In the genomic region with DNA sequence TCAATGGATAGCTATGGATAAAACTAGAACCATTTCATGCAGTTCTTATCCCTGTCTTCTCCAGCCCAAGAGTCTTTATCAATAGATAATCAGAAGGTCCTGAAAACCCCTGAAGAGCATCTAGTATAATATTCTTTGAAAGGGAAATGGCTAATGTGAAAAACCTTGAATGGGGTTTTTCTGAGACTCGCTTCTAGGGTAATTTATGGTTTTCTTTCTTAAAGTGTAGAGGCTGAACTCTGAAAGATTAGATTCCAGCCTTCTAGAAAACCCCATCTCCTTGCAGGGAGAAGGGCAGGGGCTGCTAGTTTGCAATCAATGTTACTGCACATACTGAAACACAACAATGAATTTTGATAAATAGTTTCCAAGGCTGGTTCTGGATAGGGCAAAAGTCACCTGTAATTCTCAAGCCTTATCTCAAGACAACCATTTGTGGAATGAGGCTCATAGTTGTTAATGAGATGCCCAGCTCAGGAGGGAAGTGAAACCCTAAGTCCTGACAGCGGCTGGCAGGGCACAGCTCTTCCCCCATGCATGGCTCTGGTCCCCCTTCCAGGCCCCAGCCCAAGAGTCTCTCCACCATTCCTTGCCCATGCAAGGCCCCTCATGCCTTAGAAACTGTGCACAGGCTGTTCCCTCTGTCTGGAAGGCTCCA, we compare ENCODE assay signal across 17 cellular contexts. TPM values are rescaled to one million over a fixed set of nuclear protein-coding genes. Genes with fewer than 3 reads are reported as not detected.
A peak's percentile ranks its signal among the peaks of the same experiment; 100 is the strongest.
DNase-seq lines count a peak whose midpoint lies in the region; ATAC-seq and TF ChIP-seq lines count a peak whose summit lies in the region.
"Had no signal": no experiment of that assay in that cellular context is flagged by ENCODE, and none has a peak within 500 bp of the region (broad histone marks: within the 10 kb centered on the region; RNA-seq: fewer than 3 reads in every experiment).

No MANE protein-coding gene starts in this region.

- no peaks in the 10 kb centered on the region for H3K9me2 ChIP-seq in Karpas-422 (replicated peaks; ENCODE audit: insufficient read depth, low read length)

- no peak overlapping the region for H2BK120ac ChIP-seq in mesendoderm (ENCODE audit: low read depth, low read length)

- H3K9me3 ChIP-seq in Karpas-422 (ENCODE audit: low read length) (no peaks in the 10 kb centered on the region), MG63 (no peaks in the 10 kb centered on the region)
- H3K9me3 ChIP-seq: ascending aorta had no signal

- TF ChIP-seq POLR2A in GM18505 (IDR thresholded peaks at IDR 0.05; ENCODE audit: borderline replicate concordance, extremely low read depth, insufficient read depth, insufficient read length) = no peak

- H3K27ac ChIP-seq in Karpas-422 (ENCODE audit: low read length) (no peak overlapping the region), mesendoderm (ENCODE audit: low read depth, low read length) (no peak overlapping the region)
- H3K27ac ChIP-seq: ascending aorta had no signal

- H3K9ac ChIP-seq in Karpas-422 (ENCODE audit: low read length) (no peak overlapping the region), mesendoderm (ENCODE audit: low read length) (no peak overlapping the region)

- ATAC-seq in GM18505 (IDR thresholded peaks at IDR 0.05; ENCODE audit: unreplicated experiment) = peak; percentile 54
- peak; percentile 50 for ATAC-seq in GM21528 (IDR thresholded peaks at IDR 0.05; ENCODE audit: low FRiP score, unreplicated experiment)
- ATAC-seq: stimulated activated naive CD8-positive, alpha-beta T cell treated with anti-CD3 and anti-CD28 coated beads, Interleukin-15, Interleukin-2, amounts not matched to agents 100 U/mL and 50 U/mL, for 24 hours had no signal

- H3K27me3 Mint-ChIP-seq in mesothelial cell of epicardium (ENCODE audit: low read depth) = peaks cover 20% of the 10 kb centered on the region

- H3K27ac Mint-ChIP-seq in mesothelial cell of epicardium = peak overlapping the region; percentile 18
- H3K27ac Mint-ChIP-seq: activated CD4-positive, alpha-beta T cell treated with anti-CD3 and anti-CD28 coated beads, Interleukin-2, amount 10 ng/mL, durations not matched to agents 24 days and 14 days; activated T-helper 1 cell treated with anti-CD3 and anti-CD28 coated beads, Interleukin-12 subunit alpha, Interleukin-12 subunit beta, Interleukin-2, Interleukin-4 antibody, amounts not matched to agents 30 ng/mL and 10 ng/mL and 1 ng/mL, durations not matched to agents 14 hours and 24 hours and 36 hours; GM23338 had no signal

- H3K79me1 ChIP-seq in mesendoderm (ENCODE audit: low read length) = no peaks in the 10 kb centered on the region

- H2BK5ac ChIP-seq in mesendoderm (ENCODE audit: low read length) = no peak overlapping the region

- no peaks in the 10 kb centered on the region for H3K9me3 Mint-ChIP-seq in mesothelial cell of epicardium
- H3K9me3 Mint-ChIP-seq: activated CD4-positive, alpha-beta T cell treated with anti-CD3 and anti-CD28 coated beads, Interleukin-2, amount 10 ng/mL, durations not matched to agents 24 days and 14 days; activated T-helper 1 cell treated with anti-CD3 and anti-CD28 coated beads, Interleukin-12 subunit alpha, Interleukin-12 subunit beta, Interleukin-2, Interleukin-4 antibody, amounts not matched to agents 30 ng/mL and 10 ng/mL and 1 ng/mL, durations not matched to agents 14 hours and 24 hours and 36 hours; GM23338 had no signal

- no peak overlapping the region for H2BK15ac ChIP-seq in mesendoderm (replicated peaks; ENCODE audit: low read depth)

- TF ChIP-seq CTCF in mesothelial cell of epicardium (IDR thresholded peaks at IDR 0.05; ENCODE audit: unreplicated experiment) = no peak

- H3K4me2 ChIP-seq in Karpas-422 (ENCODE audit: low read depth, low read length, poor library complexity, severe bottlenecking) (no peak overlapping the region), mesendoderm (ENCODE audit: low read length) (no peak overlapping the region)
- H3K4me2 ChIP-seq: GM23338 had no signal

- no peak overlapping the region for H3K18ac ChIP-seq in mesendoderm (ENCODE audit: low read length)

- no peaks in the 10 kb centered on the region for H4K20me1 ChIP-seq in Karpas-422 (ENCODE audit: insufficient read depth, low read depth, low read length)

- no CpG with 5 or more reads among the region's 2 CpGs for WGBS in mesendoderm (ENCODE audit: extremely low coverage, insufficient coverage, low lambda C conversion rate)

- H3K23ac ChIP-seq in mesendoderm (ENCODE audit: low read length) = no peak overlapping the region

- no peak overlapping the region for H3K56ac ChIP-seq in mesendoderm (ENCODE audit: low read length)

- H3K36me3 ChIP-seq in Karpas-422 (ENCODE audit: insufficient read depth, low read length) = no peaks in the 10 kb centered on the region
- no peaks in the 10 kb centered on the region for H3K36me3 ChIP-seq in MG63
- no peaks in the 10 kb centered on the region for H3K36me3 ChIP-seq in mesendoderm (ENCODE audit: control insufficient read depth, insufficient read depth, low read length)
- H3K36me3 ChIP-seq: ascending aorta had no signal

- H4K5ac ChIP-seq in mesendoderm (ENCODE audit: low read length) = no peak overlapping the region

- H3K4me3 Mint-ChIP-seq in mesothelial cell of epicardium = no peak overlapping the region
- H3K4me3 Mint-ChIP-seq: activated CD4-positive, alpha-beta T cell treated with anti-CD3 and anti-CD28 coated beads, Interleukin-2, amount 10 ng/mL, durations not matched to agents 24 days and 14 days; activated T-helper 1 cell treated with anti-CD3 and anti-CD28 coated beads, Interleukin-12 subunit alpha, Interleukin-12 subunit beta, Interleukin-2, Interleukin-4 antibody, amounts not matched to agents 30 ng/mL and 10 ng/mL and 1 ng/mL, durations not matched to agents 14 hours and 24 hours and 36 hours; GM23338 had no signal

- peaks cover 14% of the 10 kb centered on the region for H3K4me1 Mint-ChIP-seq in mesothelial cell of epicardium
- H3K4me1 Mint-ChIP-seq: activated CD4-positive, alpha-beta T cell treated with anti-CD3 and anti-CD28 coated beads, Interleukin-2, amount 10 ng/mL, durations not matched to agents 24 days and 14 days had no signal

- DNase-seq in Karpas-422 (peak; percentile 49), mesothelial cell of epicardium (ENCODE audit: low spot score in 2 of 2, unreplicated experiment in 2 of 2) (no peak), NCI-H69 (lab: John Stamatoyannopoulos, UW) (no peak), MG63 (no peak), mesendoderm (no peak)
- no peak for DNase-seq in central memory CD4-positive, alpha-beta T cell
- DNase-seq: activated CD4-positive, alpha-beta T cell treated with anti-CD3 and anti-CD28 coated beads, Interleukin-2, amount 10 ng/mL, durations not matched to agents 24 days and 14 days; islet precursor cell; KBM-7; NCI-H2029 treated with DMSO at 0.1 percent for 48 hours; stimulated activated naive CD8-positive, alpha-beta T cell treated with anti-CD3 and anti-CD28 coated beads, Interleukin-15, Interleukin-2, amounts not matched to agents 100 U/mL and 50 U/mL, for 24 hours had no signal

- H3K4me3 ChIP-seq in Karpas-422 (ENCODE audit: low read length) = no peak overlapping the region
- no peak overlapping the region for H3K4me3 ChIP-seq in MG63
- no peak overlapping the region for H3K4me3 ChIP-seq in mesendoderm (ENCODE audit: low read length)
- H3K4me3 ChIP-seq: ascending aorta, GM23338 had no signal

- no peaks in the 10 kb centered on the region for H3K36me3 Mint-ChIP-seq in mesothelial cell of epicardium

- no peak overlapping the region for H3K4ac ChIP-seq in mesendoderm (ENCODE audit: low read depth, low read length)

- H3K4me1 ChIP-seq in Karpas-422 (ENCODE audit: low read length) = no peaks in the 10 kb centered on the region
- no peaks in the 10 kb centered on the region for H3K4me1 ChIP-seq in mesendoderm (ENCODE audit: control insufficient read depth, low read depth, low read length)
- H3K4me1 ChIP-seq: ascending aorta had no signal

- H2AK5ac ChIP-seq in mesendoderm (ENCODE audit: low read length) = no peak overlapping the region

- no peak overlapping the region for H2AFZ ChIP-seq in Karpas-422 (ENCODE audit: low read length)
- H2AFZ ChIP-seq: GM23338 had no signal

- H4K8ac ChIP-seq in mesendoderm (ENCODE audit: low read depth, low read length) = no peak overlapping the region

- no peaks in the 10 kb centered on the region for H3K79me2 ChIP-seq in Karpas-422 (ENCODE audit: low read length)
- H3K79me2 ChIP-seq in mesendoderm (ENCODE audit: control insufficient read depth, insufficient read depth, low read length) = no peaks in the 10 kb centered on the region

- H3K27me3 ChIP-seq in Karpas-422 (ENCODE audit: low read length) (no peaks in the 10 kb centered on the region), MG63 (no peaks in the 10 kb centered on the region), mesendoderm (ENCODE audit: insufficient read depth, low read length, poor library complexity) (no peaks in the 10 kb centered on the region)
- H3K27me3 ChIP-seq: ascending aorta had no signal

RNA-seq across cellular contexts. Expression of gene PYGL, which starts 33.7 kb away (rescaled TPM):
- total RNA-seq in Karpas-422 (2014; rRNA removed; shearing (Covaris generic); ENCODE audit: low replicate concordance) = not detected in 2 replicates
- 19.9 to 21.6 TPM (median 20.8 TPM) in 3 replicates for total RNA-seq in mesothelial cell of epicardium
- 0.63 and 2.3 TPM in 2 replicates for total RNA-seq in MG63 (2014; rRNA removed; shearing (Covaris generic); ENCODE audit: low replicate concordance)
- 34.0 TPM for polyA plus RNA-seq in mesendoderm (2013, experiment 1 of 2)
- polyA plus RNA-seq in mesendoderm (2013, experiment 2 of 2) = 34.9 TPM
- total RNA-seq: T-helper 1 cell treated with Interleukin-12 subunit alpha and Interleukin-12 subunit beta and Interleukin-4 antibody, amounts not matched to agents 30 ng/mL and 1 ng/mL, for 36 hours had no signal
